ENCODE assay signal across 8 cellular contexts in genomic region chr15:49045691-49046112, GRCh38. TPM values are rescaled to one million over a fixed set of nuclear protein-coding genes. Genes with fewer than 3 reads are reported as not detected.
DNase-seq lines count a peak whose midpoint lies in the region; ATAC-seq and TF ChIP-seq lines count a peak whose summit lies in the region.

No MANE protein-coding gene starts in this region.

- ATAC-seq in GM21576 (IDR thresholded peaks at IDR 0.05; ENCODE audit: unreplicated experiment) = peak; percentile 47
- ATAC-seq in activated CD8-positive, alpha-beta T cell treated with anti-CD3 and anti-CD28 coated beads for 36 hours = peak; percentile 3

- H3K9me3 Mint-ChIP-seq in activated CD8-positive, alpha-beta T cell treated with anti-CD3 and anti-CD28 coated beads for 36 hours = no peaks in the 10 kb centered on the region

- H3K9ac ChIP-seq in HUES64 (ENCODE audit: low read depth, low read length) = peak overlapping the region; percentile 84

- H3K36me3 ChIP-seq in HUES64 (ENCODE audit: insufficient read depth, low read length) = 0 out of 2 replicates have a peak, but pooled peaks cover 3% of the 10 kb centered on the region

- H3K27me3 ChIP-seq in HUES64 (ENCODE audit: insufficient read depth, low read length) = no peaks in the 10 kb centered on the region

- H3K4me1 Mint-ChIP-seq in activated CD8-positive, alpha-beta T cell treated with anti-CD3 and anti-CD28 coated beads for 36 hours (ENCODE audit: low read depth) = peaks cover 34% of the 10 kb centered on the region

- peak; percentile 1 for DNase-seq in NCI-H510A treated with DMSO at 0.1 percent for 48 hours (lab: John Stamatoyannopoulos, UW)
- no peak for DNase-seq in NCI-H510A (lab: John Stamatoyannopoulos, UW)
- DNase-seq in activated CD8-positive, alpha-beta T cell treated with anti-CD3 and anti-CD28 coated beads for 36 hours = no peak
- peak; percentile 54 for DNase-seq in globus pallidus (ENCODE audit: low spot score)
- DNase-seq in occipital lobe (lab: John Stamatoyannopoulos, UW) = peak; percentile 35
- DNase-seq in activated effector memory CD4-positive, alpha-beta T cell treated with Interleukin-2 at 50 U/mL for 16 hours = no peak

- no peaks in the 10 kb centered on the region for H3K9me3 ChIP-seq in HUES64 (ENCODE audit: insufficient read depth, low read depth, low read length)

- peak overlapping the region; percentile 65 for H3K27ac ChIP-seq in HUES64 (ENCODE audit: low read depth, low read length)

- peak overlapping the region; percentile 91 for H3K4me3 Mint-ChIP-seq in activated CD8-positive, alpha-beta T cell treated with anti-CD3 and anti-CD28 coated beads for 36 hours

- CTCF ChIA-PET in activated CD8-positive, alpha-beta T cell treated with anti-CD3 and anti-CD28 coated beads for 36 hours (lab: Charles Lee) = interaction anchor here (0.7 to 1.6 kb wide), 3 partner anchors 70 to 184 kb away, joined by 4 to 6 read pairs (median 4); no protein-coding TSS in a partner anchor

- H3K4me3 ChIP-seq in HUES64 (ENCODE audit: low read length) = peak overlapping the region; percentile 76

- peak overlapping the region; percentile 84 for H3K27ac Mint-ChIP-seq in activated CD8-positive, alpha-beta T cell treated with anti-CD3 and anti-CD28 coated beads for 36 hours

- peaks cover 14% of the 10 kb centered on the region; the same call in 1 of the 2 replicates for H3K4me1 ChIP-seq in HUES64 (ENCODE audit: insufficient read depth, low read length)

- under 1% methylated on average over 11 of the region's 11 CpGs for whole genome bisulfite sequencing in HUES64

- H3K36me3 Mint-ChIP-seq in activated CD8-positive, alpha-beta T cell treated with anti-CD3 and anti-CD28 coated beads for 36 hours (ENCODE audit: low read depth) = no peaks in the 10 kb centered on the region

- intact Hi-C loops in activated CD8-positive, alpha-beta T cell treated with anti-CD3 and anti-CD28 coated beads for 36 hours (cut with micrococcal nuclease) = loop anchor here (10.0 kb wide), 1 partner anchor 181 kb away; no protein-coding TSS in a partner anchor

- no peak for TF ChIP-seq CTCF in activated CD8-positive, alpha-beta T cell treated with anti-CD3 and anti-CD28 coated beads for 36 hours (IDR thresholded peaks at IDR 0.05)

- H3K27me3 Mint-ChIP-seq in activated CD8-positive, alpha-beta T cell treated with anti-CD3 and anti-CD28 coated beads for 36 hours = no peaks in the 10 kb centered on the region

- POLR2A ChIA-PET in activated CD8-positive, alpha-beta T cell treated with anti-CD3 and anti-CD28 coated beads for 36 hours (lab: Charles Lee) = interaction anchor here (0.6 to 1.7 kb wide), 5 partner anchors 72 to 168 kb away, joined by 3 to 7 read pairs (median 4); partner anchors contain the start of gene EID1

RNA-seq across cellular contexts. Expression of gene SECISBP2L, which starts 0.5 kb away (rescaled TPM):
- 10.0 TPM for polyA plus RNA-seq in HUES64 (2013, experiment 1 of 2)
- 16.1 TPM for polyA plus RNA-seq in HUES64 (2013, experiment 2 of 2)
- 10 to 100 TPM; 17.9 to 19.6 TPM for total RNA-seq in activated CD8-positive, alpha-beta T cell treated with anti-CD3 and anti-CD28 coated beads for 36 hours
- 85.0 TPM for total RNA-seq in occipital lobe

Comparison
In these comparisons a context has a peak if more than half of its experiments do, and no peak if none do; other contexts are left out.
1. DNase-seq: peak in NCI-H510A treated with DMSO at 0.1 percent for 48 hours (single experiment), globus pallidus (single experiment) and occipital lobe (single experiment); none in NCI-H510A (single experiment), activated CD8-positive, alpha-beta T cell treated with anti-CD3 and anti-CD28 coated beads for 36 hours (single experiment) and activated effector memory CD4-positive, alpha-beta T cell treated with Interleukin-2 at 50 U/mL for 16 hours (single experiment).